In genomic region chr12:132471011-132471857, GRCh38 we compare ENCODE assay signal across 1 cellular context.
TF ChIP-seq lines count a peak whose summit lies in the region.

No MANE protein-coding gene starts in this region.

TF ChIP-seq in HepG2, 621 proteins besides CTCF, POLR2A, EP300 and RAD21 (continued from another document and continues in another):
- TF ChIP-seq ZBTB10 (CRISPR knock-in tag; IDR thresholded peaks at IDR 0.05; ENCODE audit: borderline replicate concordance) (no peak), RBM22 (optimal IDR thresholded peaks at IDR 0.05; ENCODE audit: low read length) (no peak), ZNF781 (CRISPR knock-in tag; IDR thresholded peaks at IDR 0.05; ENCODE audit: borderline replicate concordance, not compliant biosample characterization) (no peak), ZNF615 (CRISPR knock-in tag; IDR thresholded peaks at IDR 0.05; ENCODE audit: borderline replicate concordance) (no peak), GATAD2A (CRISPR knock-in tag; IDR thresholded peaks at IDR 0.05) (peak; percentile 92), JUN (CRISPR knock-in tag; IDR thresholded peaks at IDR 0.05) (peak; percentile 88), YEATS4 (CRISPR knock-in tag; IDR thresholded peaks at IDR 0.05; ENCODE audit: borderline replicate concordance) (no peak), MIXL1 (CRISPR knock-in tag; IDR thresholded peaks at IDR 0.05) (peak; percentile 88), ZNF354B (CRISPR knock-in tag; IDR thresholded peaks at IDR 0.05) (no peak), NCOA1 (CRISPR knock-in tag; IDR thresholded peaks at IDR 0.05) (no peak), SIX4 (CRISPR knock-in tag; IDR thresholded peaks at IDR 0.05) (peak; percentile 26; the same call in 1 of the 2 replicates), GZF1 (CRISPR knock-in tag; IDR thresholded peaks at IDR 0.05) (no peak), ZNF121 (CRISPR knock-in tag; IDR thresholded peaks at IDR 0.05) (peak; percentile 51), CEBPZ (IDR thresholded peaks at IDR 0.05; ENCODE audit: low read length) (no peak), AHDC1 (CRISPR knock-in tag; IDR thresholded peaks at IDR 0.05; ENCODE audit: borderline replicate concordance) (peak; percentile 45; the same call in 1 of the 2 replicates), ZNF598 (CRISPR knock-in tag; IDR thresholded peaks at IDR 0.05; ENCODE audit: borderline replicate concordance) (no peak), KMT2A (CRISPR knock-in tag; IDR thresholded peaks at IDR 0.05) (no peak), CBFB (CRISPR knock-in tag; IDR thresholded peaks at IDR 0.05) (peak; percentile 89), ZFP36L2 (CRISPR knock-in tag; IDR thresholded peaks at IDR 0.05) (no peak), ZFP82 (CRISPR knock-in tag; IDR thresholded peaks at IDR 0.05; ENCODE audit: borderline replicate concordance) (no peak), DNMT3B (CRISPR knock-in tag; conservative IDR thresholded peaks at IDR 0.05) (no peak), KLF12 (CRISPR knock-in tag; IDR thresholded peaks at IDR 0.05; ENCODE audit: borderline replicate concordance) (peak; percentile 34; the same call in 1 of the 2 replicates), ZNF556 (CRISPR knock-in tag; IDR thresholded peaks at IDR 0.05; ENCODE audit: borderline replicate concordance) (no peak), GABPB1 (CRISPR knock-in tag; IDR thresholded peaks at IDR 0.05) (peak; percentile 57; the same call in 1 of the 2 replicates), AKNA (CRISPR knock-in tag; IDR thresholded peaks at IDR 0.05; ENCODE audit: borderline replicate concordance) (no peak), ZNF792 (CRISPR knock-in tag; IDR thresholded peaks at IDR 0.05) (peak; percentile 91; the same call in 1 of the 2 replicates), ZFP1 (CRISPR knock-in tag; IDR thresholded peaks at IDR 0.05) (peak; percentile 72), ZNF383 (CRISPR knock-in tag; IDR thresholded peaks at IDR 0.05; ENCODE audit: borderline replicate concordance) (no peak), ZBTB38 (CRISPR knock-in tag; IDR thresholded peaks at IDR 0.05) (peak; percentile 71; the same call in 1 of the 2 replicates), ZNF280B (CRISPR knock-in tag; IDR thresholded peaks at IDR 0.05; ENCODE audit: borderline replicate concordance) (no peak), ZNF788 (CRISPR knock-in tag; IDR thresholded peaks at IDR 0.05; ENCODE audit: borderline replicate concordance) (peak; percentile 86; the same call in 1 of the 2 replicates), AHR (CRISPR knock-in tag; IDR thresholded peaks at IDR 0.05) (no peak), PRPF4 (IDR thresholded peaks at IDR 0.05; ENCODE audit: low read depth, low read length, poor library complexity, severe bottlenecking) (no peak), MNT (IDR thresholded peaks at IDR 0.05) (peak; percentile 80), HOXD1 (CRISPR knock-in tag; IDR thresholded peaks at IDR 0.05) (peak; percentile 76; the same call in 1 of the 2 replicates), SOX5 (CRISPR knock-in tag; IDR thresholded peaks at IDR 0.05; ENCODE audit: borderline replicate concordance) (peak; percentile 96), USF2 (IDR thresholded peaks at IDR 0.05; ENCODE audit: low read depth, low read length) (no peak), USF2 (CRISPR knock-in tag; IDR thresholded peaks at IDR 0.05; ENCODE audit: borderline replicate concordance) (no peak), DNMT1 (CRISPR knock-in tag; IDR thresholded peaks at IDR 0.05) (no peak), JDP2 (CRISPR knock-in tag; IDR thresholded peaks at IDR 0.05; ENCODE audit: borderline replicate concordance) (no peak; the same call in 1 of the 2 replicates)
